ENCODE assay signal across 15 cellular contexts in the genomic region with DNA sequence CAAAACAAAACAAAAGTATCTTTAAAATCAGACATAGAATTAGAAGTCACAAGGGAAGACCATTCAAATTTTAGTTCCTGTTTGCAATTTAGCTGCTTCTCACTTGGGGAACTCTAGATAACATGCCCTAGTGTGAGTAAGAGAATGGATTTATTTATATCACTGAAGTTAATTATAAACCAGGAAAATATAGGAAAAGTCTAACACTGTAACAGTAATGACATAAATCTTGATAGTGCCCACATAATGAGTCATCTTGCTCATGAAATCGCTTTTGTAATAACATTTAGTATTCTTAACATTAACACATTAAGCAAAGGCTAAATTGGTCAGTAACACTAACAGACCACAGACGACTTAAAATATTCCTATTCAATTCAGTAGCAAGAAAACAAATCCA.
DNase-seq lines count a peak whose midpoint lies in the region; TF ChIP-seq lines count a peak whose summit lies in the region.
"Had no signal": no experiment of that assay in that cellular context is flagged by ENCODE, and none has a peak within 500 bp of the region (broad histone marks: within the 10 kb centered on the region; RNA-seq: fewer than 3 reads in every experiment).

No MANE protein-coding gene starts in this region.

- H3K79me1 ChIP-seq in neuronal stem cell (ENCODE audit: low read depth, low read length), result no peaks in the 10 kb centered on the region

- no peaks in the 10 kb centered on the region for H3K4me1 Mint-ChIP-seq in MCF 10A (ENCODE audit: insufficient read depth, unreplicated experiment)
- H3K4me1 Mint-ChIP-seq: CD8-positive, alpha-beta memory T cell had no signal

- no peak overlapping the region for H4K91ac ChIP-seq in neuronal stem cell (ENCODE audit: low read depth, low read length, poor library complexity)

- no peak overlapping the region for H3K14ac ChIP-seq in neuronal stem cell (ENCODE audit: low read length)

- H3K4me2 ChIP-seq in neuronal stem cell (ENCODE audit: insufficient read depth, low read length, poor library complexity, severe bottlenecking), result no peak overlapping the region
- H3K4me2 ChIP-seq: BLaER1 had no signal

- H3K36me3 ChIP-seq in breast epithelium (no peaks in the 10 kb centered on the region), neuronal stem cell (replicated peaks in 1 of 2; ENCODE audit: control insufficient read depth in 2 of 2, insufficient read depth in 2 of 2, low read length in 2 of 2) (no peaks in the 10 kb centered on the region)
- H3K36me3 ChIP-seq: BLaER1 had no signal

- no peak overlapping the region for H4K8ac ChIP-seq in neuronal stem cell (ENCODE audit: low read depth, low read length)

- H2AK5ac ChIP-seq in neuronal stem cell (ENCODE audit: low read depth, low read length), result no peak overlapping the region

- H3K4me3 ChIP-seq in breast epithelium, result no peak overlapping the region
- H3K4me3 ChIP-seq in epithelial cell of proximal tubule (ENCODE audit: low read depth, low read length), result no peak overlapping the region
- H3K4me3 ChIP-seq in neuronal stem cell (ENCODE audit: low read length in 2 of 2), result no peak overlapping the region
- H3K4me3 ChIP-seq: BLaER1 had no signal

- TF ChIP-seq CTCF in MCF 10A (IDR thresholded peaks at IDR 0.05; ENCODE audit: unreplicated experiment), result no peak
- no peak for TF ChIP-seq CTCF in breast epithelium (IDR thresholded peaks at IDR 0.05)
- no peak for TF ChIP-seq CTCF in epithelial cell of proximal tubule (conservative IDR thresholded peaks at IDR 0.05; ENCODE audit: low read depth, low read length)
- TF ChIP-seq CTCF in RWPE1 (conservative IDR thresholded peaks at IDR 0.05; ENCODE audit: low read depth), result no peak

- no peak overlapping the region for H3K4me3 Mint-ChIP-seq in MCF 10A (ENCODE audit: unreplicated experiment)
- H3K4me3 Mint-ChIP-seq: CD8-positive, alpha-beta memory T cell had no signal

- no peak overlapping the region for H3K18ac ChIP-seq in neuronal stem cell (ENCODE audit: low read length)

- H2AFZ ChIP-seq in neuronal stem cell (ENCODE audit: low read length), result no peak overlapping the region

- no peak overlapping the region for H3K9ac ChIP-seq in neuronal stem cell (ENCODE audit: low read depth, low read length, poor library complexity)
- H3K9ac ChIP-seq: BLaER1 had no signal

- intact Hi-C loops in MCF 10A (cut with micrococcal nuclease), result no loop called here
- intact Hi-C loops in breast epithelium (cut with DNase I; ENCODE audit: low total_unique reads), result no loop called here

- no peak overlapping the region for H3K23ac ChIP-seq in neuronal stem cell (ENCODE audit: low read depth, low read length, poor library complexity)

- H2BK5ac ChIP-seq in neuronal stem cell (ENCODE audit: low read length), result no peak overlapping the region

- POLR2A ChIA-PET in MCF 10A (lab: Yijun Ruan, JAX), result no interaction called here
- POLR2A ChIA-PET in RWPE1 (lab: Yijun Ruan, JAX; ENCODE audit: low non-redundant PET), result no interaction called here

- BruUV-seq in MCF 10A (replicated peaks; lab: Mats Ljungman, UMichigan), result no TSS peak

- no peak overlapping the region for H2BK12ac ChIP-seq in neuronal stem cell (ENCODE audit: low read length)

- H2BK120ac ChIP-seq in neuronal stem cell (ENCODE audit: low read depth, low read length), result no peak overlapping the region

- H3K27me3 ChIP-seq in breast epithelium, result no peaks in the 10 kb centered on the region
- no peaks in the 10 kb centered on the region for H3K27me3 ChIP-seq in neuronal stem cell (ENCODE audit: control insufficient read depth in 3 of 3, insufficient read depth in 3 of 3, low read depth in 1 of 3, low read length in 3 of 3)
- H3K27me3 ChIP-seq: BLaER1 had no signal

- no peak overlapping the region for H2BK15ac ChIP-seq in neuronal stem cell (ENCODE audit: low read length)

- H3K4me1 ChIP-seq in breast epithelium (no peaks in the 10 kb centered on the region), neuronal stem cell (ENCODE audit: control insufficient read depth in 2 of 2, insufficient read depth in 1 of 2, low read depth in 1 of 2, low read length in 2 of 2) (no peaks in the 10 kb centered on the region)
- H3K4me1 ChIP-seq: BLaER1, Caco-2 had no signal

- DNase-seq in MCF 10A (ENCODE audit: unreplicated experiment), result peak; percentile 8
- no peak for DNase-seq in breast epithelium (ENCODE audit: low spot score in 2 of 2)
- DNase-seq in epithelial cell of proximal tubule (ENCODE audit: low read depth), result peak; percentile 30
- DNase-seq in renal cortical epithelial cell (ENCODE audit: low read depth), result peak; percentile 90
- DNase-seq in NCI-H128 (lab: John Stamatoyannopoulos, UW; ENCODE audit: unreplicated experiment), result no peak
- no peak for DNase-seq in RWPE1 (ENCODE audit: low spot score)
- no peak for DNase-seq in neuronal stem cell (ENCODE audit: low spot score)
- DNase-seq: AML-193; Caco-2; CD8-positive, alpha-beta memory T cell; DMS 273 treated with DMSO at 0.1 percent for 48 hours; HCEC 1CT had no signal

- no peaks in the 10 kb centered on the region for H3K36me3 Mint-ChIP-seq in MCF 10A (ENCODE audit: insufficient read depth, unreplicated experiment)
- H3K36me3 Mint-ChIP-seq: CD8-positive, alpha-beta memory T cell had no signal

- peaks cover 4 to 38% of the 10 kb centered on the region in 2 donors for H3K9me3 ChIP-seq in breast epithelium
- no peaks in the 10 kb centered on the region for H3K9me3 ChIP-seq in neuronal stem cell (replicated peaks in 1 of 2; ENCODE audit: control insufficient read depth in 2 of 2, insufficient read depth in 1 of 2, low read depth in 1 of 2, low read length in 2 of 2)
- H3K9me3 ChIP-seq: Caco-2 had no signal

- peak overlapping the region; percentile 42 for H3K27ac Mint-ChIP-seq in MCF 10A (ENCODE audit: low read depth, unreplicated experiment)
- H3K27ac Mint-ChIP-seq: CD8-positive, alpha-beta memory T cell had no signal

- no CpG with 5 or more reads among the region's 2 CpGs for WGBS in neuronal stem cell (ENCODE audit: extremely low coverage in 2 of 2, insufficient read length in 2 of 2, insufficient replicate concordance in 1 of 2), 2 donors

- no peak for TF ChIP-seq POLR2A in breast epithelium (IDR thresholded peaks at IDR 0.05)

- no peak overlapping the region for H3K27ac ChIP-seq in breast epithelium
- no peak overlapping the region for H3K27ac ChIP-seq in RWPE1
- H3K27ac ChIP-seq in neuronal stem cell (replicated peaks; ENCODE audit: low read length), result no peak overlapping the region
- H3K27ac ChIP-seq: 22Rv1, BLaER1, HL-60 had no signal

- peaks cover 17% of the 10 kb centered on the region for H3K9me3 Mint-ChIP-seq in MCF 10A (ENCODE audit: unreplicated experiment)

- H3K4ac ChIP-seq in neuronal stem cell (ENCODE audit: low read length), result no peak overlapping the region

- CTCF ChIA-PET in MCF 10A (lab: Yijun Ruan, JAX) (interaction anchor here (0.7 kb wide), 1 partner anchor 62 kb away, joined by 3 read pairs; no protein-coding TSS in a partner anchor), RWPE1 (lab: Yijun Ruan, JAX) (no interaction called here)

- H3K27me3 Mint-ChIP-seq in MCF 10A (ENCODE audit: insufficient read depth, unreplicated experiment), result no peaks in the 10 kb centered on the region
- H3K27me3 Mint-ChIP-seq: CD8-positive, alpha-beta memory T cell had no signal

Comparison
In these comparisons a context has a peak if more than half of its experiments do, and no peak if none do; other contexts are left out.
1. DNase-seq: peak in MCF 10A (single experiment), epithelial cell of proximal tubule (single experiment) and renal cortical epithelial cell (single experiment); none in breast epithelium (0 of 2), NCI-H128 (single experiment), RWPE1 (single experiment) and neuronal stem cell (single experiment).